1 cellular context compared by ENCODE assay signal in genomic region chr2:73070651-73071451, GRCh38.
TF ChIP-seq lines count a peak whose summit lies in the region.

No MANE protein-coding gene starts in this region.

TF ChIP-seq in SK-N-SH, 30 proteins besides CTCF, POLR2A, EP300 and RAD21 (continued from another document):
- no peak for TF ChIP-seq REST (IDR thresholded peaks at IDR 0.05; ENCODE audit: low read depth, low read length)
TF ChIP-seq in SK-N-SH: peak in this region for 4.
